Comparison of ENCODE assay signal across 13 cellular contexts in the genomic region with DNA sequence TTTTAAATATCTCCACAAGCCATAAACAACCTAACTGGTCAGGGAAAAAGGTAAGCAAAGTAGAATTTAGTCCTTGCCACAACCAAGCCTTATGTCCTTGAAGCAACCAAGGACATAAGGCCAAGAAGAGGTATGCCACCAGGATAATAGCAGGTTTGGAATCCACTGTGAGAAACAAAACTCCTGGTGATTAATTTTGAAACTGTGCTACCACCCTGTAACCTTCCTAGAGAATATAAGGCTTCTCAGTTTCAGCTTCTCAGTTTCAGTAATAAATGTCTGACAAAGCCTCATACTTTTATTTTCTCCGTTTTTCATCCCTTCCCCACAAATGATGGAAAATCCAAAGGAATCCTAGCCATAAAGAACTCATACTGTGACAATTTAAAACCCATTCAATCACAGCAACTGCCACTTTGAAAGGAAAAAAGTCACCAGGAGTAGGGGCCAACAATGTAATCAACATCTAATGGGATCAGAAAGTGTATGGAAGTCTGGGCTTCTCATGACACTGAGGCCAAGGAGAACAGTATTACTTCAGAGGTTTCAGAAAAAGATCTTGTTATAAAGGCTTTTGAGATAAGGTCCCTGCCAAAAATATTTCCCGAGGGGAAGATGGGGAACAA.
DNase-seq lines count a peak whose midpoint lies in the region; ATAC-seq and TF ChIP-seq lines count a peak whose summit lies in the region.
"Had no signal": no experiment of that assay in that cellular context is flagged by ENCODE, and none has a peak within 500 bp of the region (broad histone marks: within the 10 kb centered on the region; RNA-seq: fewer than 3 reads in every experiment).

No MANE protein-coding gene starts in this region.

- H3K9me3 Mint-ChIP-seq in brain (peaks cover 0 to 6% (median 0%) of the 10 kb centered on the region in 5 experiments), mesothelial cell of epicardium (no peaks in the 10 kb centered on the region)

- DNase-seq in Right ventricle myocardium superior: no peak
- no peak for DNase-seq in cardiac septum (ENCODE audit: low spot score)
- DNase-seq in mesothelial cell of epicardium (ENCODE audit: low spot score in 2 of 2, unreplicated experiment in 2 of 2): no peak
- no peak for DNase-seq in superior temporal gyrus (ENCODE audit: extremely low spot score)
- DNase-seq in DMS79 (lab: John Stamatoyannopoulos, UW): no peak
- no peak for DNase-seq in activated CD4-positive, alpha-beta T cell treated with anti-CD3 and anti-CD28 coated beads, Interleukin-2, amount 50 U/mL, for 4 hours
- DNase-seq: activated CD4-positive, alpha-beta T cell treated with anti-CD3 and anti-CD28 coated beads for 1 hour; activated gamma-delta T cell treated with Interleukin-2 at 50 U/mL for 16 hours; DMS153; GOT3; NCI-H524 treated with DMSO at 0.1 percent for 48 hours had no signal

- H3K27ac Mint-ChIP-seq in brain (peak overlapping the region in 3 of 5 experiments; percentile 32 to 37 (median 32)), mesothelial cell of epicardium (peak overlapping the region; percentile 89)

- TF ChIP-seq CTCF in brain (conservative IDR thresholded peaks at IDR 0.05) (no peak), mesothelial cell of epicardium (IDR thresholded peaks at IDR 0.05; ENCODE audit: unreplicated experiment) (no peak)

- H3K27me3 Mint-ChIP-seq in brain (peaks cover 6% of the 10 kb centered on the region), mesothelial cell of epicardium (ENCODE audit: low read depth) (no peaks in the 10 kb centered on the region)

- H3K4me1 Mint-ChIP-seq in brain (peaks cover 32% of the 10 kb centered on the region), mesothelial cell of epicardium (peaks cover 46% of the 10 kb centered on the region)

- ATAC-seq in Right ventricle myocardium superior (ENCODE audit: poor library complexity): peak; percentile 30
- no peak for ATAC-seq in HG03342 (IDR thresholded peaks at IDR 0.05; ENCODE audit: unreplicated experiment)

- H3K36me3 Mint-ChIP-seq in brain (no peaks in the 10 kb centered on the region), mesothelial cell of epicardium (peaks cover 3% of the 10 kb centered on the region)

- H3K4me3 Mint-ChIP-seq in brain (peak overlapping the region in 1 of 5 experiments; percentile 19), mesothelial cell of epicardium (no peak overlapping the region)

- intact Hi-C loops in Right ventricle myocardium superior (cut with DNase I): no loop called here
- intact Hi-C loops in cardiac septum (cut with DNase I): no loop called here
